Comparison of ENCODE assay signal across 8 cellular contexts in the genomic region with DNA sequence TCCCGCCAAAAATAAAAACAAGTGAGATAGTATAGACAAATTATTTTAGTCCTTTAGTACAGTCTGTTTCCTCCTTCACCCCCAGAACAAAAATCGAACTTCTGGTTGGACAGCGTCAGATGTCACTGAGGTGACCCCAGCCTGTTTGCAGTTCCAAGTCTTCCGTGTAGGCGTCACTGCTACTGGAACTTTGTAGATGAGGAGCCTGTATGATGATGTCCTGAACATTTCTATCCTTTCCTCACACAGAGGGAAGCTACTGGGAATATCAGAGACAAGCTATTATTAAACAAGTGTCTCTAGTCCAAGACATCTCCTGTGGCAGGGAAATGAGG. TPM values are rescaled to one million over a fixed set of nuclear protein-coding genes. Genes with fewer than 3 reads are reported as not detected.
DNase-seq lines count a peak whose midpoint lies in the region; ATAC-seq and TF ChIP-seq lines count a peak whose summit lies in the region.

No MANE protein-coding gene starts in this region.

- no peaks in the 10 kb centered on the region for H3K27me3 Mint-ChIP-seq in T-helper 1 cell treated with Interleukin-12 subunit alpha and Interleukin-12 subunit beta and Interleukin-4 antibody, amounts not matched to agents 30 μg/mL and 1 μg/mL, for 36 hours (ENCODE audit: low read depth)
- no peaks in the 10 kb centered on the region for H3K27me3 Mint-ChIP-seq in endodermal cell (ENCODE audit: insufficient read depth)
- H3K27me3 Mint-ChIP-seq in natural killer cell treated with Interleukin-12 subunit alpha and Interleukin-12 subunit beta and Interleukin-15 and Interleukin-18, amount 100 ng/mL, for 72 hours, result no peaks in the 10 kb centered on the region

- peak; percentile 1; the same call in 1 of the 3 replicates for ATAC-seq in RWPE2 (ENCODE audit: low read depth)
- ATAC-seq in natural killer cell treated with Interleukin-12 subunit alpha and Interleukin-12 subunit beta and Interleukin-15 and Interleukin-18, amount 100 ng/mL, for 72 hours, result no peak
- ATAC-seq in GM19351 (IDR thresholded peaks at IDR 0.05; ENCODE audit: unreplicated experiment), result no peak

- no peaks in the 10 kb centered on the region for H3K9me3 Mint-ChIP-seq in T-helper 1 cell treated with Interleukin-12 subunit alpha and Interleukin-12 subunit beta and Interleukin-4 antibody, amounts not matched to agents 30 μg/mL and 1 μg/mL, for 36 hours
- H3K9me3 Mint-ChIP-seq in endodermal cell, result no peaks in the 10 kb centered on the region
- no peaks in the 10 kb centered on the region for H3K9me3 Mint-ChIP-seq in natural killer cell treated with Interleukin-12 subunit alpha and Interleukin-12 subunit beta and Interleukin-15 and Interleukin-18, amount 100 ng/mL, for 72 hours

- H3K4me3 ChIP-seq in RWPE2 (ENCODE audit: severe bottlenecking) (no peak overlapping the region), endodermal cell (ENCODE audit: low read length) (peak overlapping the region; percentile 71)

- H3K36me3 ChIP-seq in RWPE2 (ENCODE audit: low read depth), result peaks cover 59% of the 10 kb centered on the region
- H3K36me3 ChIP-seq in endodermal cell (ENCODE audit: control insufficient read depth, insufficient read depth, low read length), result peaks cover 9% of the 10 kb centered on the region

- no peak for TF ChIP-seq CTCF in RWPE2 (IDR thresholded peaks at IDR 0.05; ENCODE audit: poor library complexity, severe bottlenecking)
- no peak for TF ChIP-seq CTCF in endodermal cell (conservative IDR thresholded peaks at IDR 0.05)

- no peaks in the 10 kb centered on the region for H3K9me3 ChIP-seq in RWPE2 (ENCODE audit: severe bottlenecking)
- no peaks in the 10 kb centered on the region for H3K9me3 ChIP-seq in endodermal cell (ENCODE audit: control insufficient read depth, low read length)

- DNase-seq in T-helper 1 cell (no peak), RWPE2 (ENCODE audit: low spot score) (no peak), endodermal cell (peak; percentile 62), amniotic stem cell (lab: John Stamatoyannopoulos, UW) (no peak), NCI-H1092 (lab: John Stamatoyannopoulos, UW) (no peak)
- DNase-seq in natural killer cell treated with Interleukin-12 subunit alpha and Interleukin-12 subunit beta and Interleukin-15 and Interleukin-18, amount 100 ng/mL, for 72 hours (ENCODE audit: low spot score), result no peak

- peaks cover 18% of the 10 kb centered on the region for H3K36me3 Mint-ChIP-seq in T-helper 1 cell treated with Interleukin-12 subunit alpha and Interleukin-12 subunit beta and Interleukin-4 antibody, amounts not matched to agents 30 μg/mL and 1 μg/mL, for 36 hours (ENCODE audit: low read depth)
- H3K36me3 Mint-ChIP-seq in endodermal cell (ENCODE audit: low read depth), result peaks cover 7% of the 10 kb centered on the region
- no peaks in the 10 kb centered on the region for H3K36me3 Mint-ChIP-seq in natural killer cell treated with Interleukin-12 subunit alpha and Interleukin-12 subunit beta and Interleukin-15 and Interleukin-18, amount 100 ng/mL, for 72 hours

- H3K27ac ChIP-seq in RWPE2 (ENCODE audit: poor library complexity, severe bottlenecking) (peak overlapping the region; percentile 92), endodermal cell (ENCODE audit: low read depth, low read length) (peak overlapping the region; percentile 95)

- WGBS in endodermal cell (ENCODE audit: insufficient coverage in 1 of 2, insufficient read length in 1 of 2), 2 experiments, result 40 to 77% methylated on average over 1 to 4 of the region's 5 CpGs

- no peaks in the 10 kb centered on the region for H3K27me3 ChIP-seq in RWPE2 (ENCODE audit: insufficient read depth, poor library complexity, severe bottlenecking)
- no peaks in the 10 kb centered on the region for H3K27me3 ChIP-seq in endodermal cell (ENCODE audit: control insufficient read depth, insufficient read depth, low read length, poor library complexity, severe bottlenecking)

- peak overlapping the region; percentile 89 for H3K27ac Mint-ChIP-seq in T-helper 1 cell treated with Interleukin-12 subunit alpha and Interleukin-12 subunit beta and Interleukin-4 antibody, amounts not matched to agents 30 μg/mL and 1 μg/mL, for 36 hours
- peak overlapping the region; percentile 80 for H3K27ac Mint-ChIP-seq in endodermal cell
- peak overlapping the region; percentile 86 to 95 for H3K27ac Mint-ChIP-seq in natural killer cell treated with Interleukin-12 subunit alpha and Interleukin-12 subunit beta and Interleukin-15 and Interleukin-18, amount 100 ng/mL, for 72 hours

- H3K4me3 Mint-ChIP-seq in T-helper 1 cell treated with Interleukin-12 subunit alpha and Interleukin-12 subunit beta and Interleukin-4 antibody, amounts not matched to agents 30 μg/mL and 1 μg/mL, for 36 hours, result peak overlapping the region; percentile 87
- peak overlapping the region; percentile 91 for H3K4me3 Mint-ChIP-seq in endodermal cell
- H3K4me3 Mint-ChIP-seq in natural killer cell treated with Interleukin-12 subunit alpha and Interleukin-12 subunit beta and Interleukin-15 and Interleukin-18, amount 100 ng/mL, for 72 hours, result peak overlapping the region; percentile 89

- H3K4me1 ChIP-seq in RWPE2 (ENCODE audit: insufficient read depth, poor library complexity, severe bottlenecking) (peaks cover 24% of the 10 kb centered on the region), endodermal cell (ENCODE audit: control insufficient read depth, insufficient read depth, low read length) (peaks cover 20% of the 10 kb centered on the region)

- H3K9ac ChIP-seq in endodermal cell (ENCODE audit: extremely low read depth, low read length, poor library complexity, severe bottlenecking), result peak overlapping the region; percentile 28

- H3K4me1 Mint-ChIP-seq in T-helper 1 cell treated with Interleukin-12 subunit alpha and Interleukin-12 subunit beta and Interleukin-4 antibody, amounts not matched to agents 30 μg/mL and 1 μg/mL, for 36 hours (ENCODE audit: low read depth), result peaks cover 46% of the 10 kb centered on the region
- peaks cover 62% of the 10 kb centered on the region for H3K4me1 Mint-ChIP-seq in endodermal cell
- peaks cover 53% of the 10 kb centered on the region in 2 donors for H3K4me1 Mint-ChIP-seq in natural killer cell treated with Interleukin-12 subunit alpha and Interleukin-12 subunit beta and Interleukin-15 and Interleukin-18, amount 100 ng/mL, for 72 hours (ENCODE audit: low read depth in 2 of 2)

RNA-seq across cellular contexts. Expression of gene VEZF1, which starts 0.9 kb away (rescaled TPM):
- total RNA-seq in endodermal cell, result 10 to 100 TPM; 50.3 to 59.3 TPM
- polyA plus RNA-seq in endodermal cell (2013, experiment 1 of 2), result 143 TPM
- polyA plus RNA-seq in endodermal cell (2013, experiment 2 of 2), result 140 TPM
- total RNA-seq in natural killer cell treated with Interleukin-12 subunit alpha and Interleukin-12 subunit beta and Interleukin-15 and Interleukin-18, amount 100 ng/mL, for 72 hours, result 10 to 100 TPM; 29.1 to 31.8 TPM

RNA-seq across cellular contexts. Expression of gene SRSF1, which starts 18.1 kb away (rescaled TPM):
- 100 to 1,000 TPM; 339 to 361 TPM for total RNA-seq in endodermal cell
- polyA plus RNA-seq in endodermal cell (2013, experiment 1 of 2), result 250 TPM
- polyA plus RNA-seq in endodermal cell (2013, experiment 2 of 2), result 209 TPM
- 100 to 1,000 TPM; 327 to 426 TPM for total RNA-seq in natural killer cell treated with Interleukin-12 subunit alpha and Interleukin-12 subunit beta and Interleukin-15 and Interleukin-18, amount 100 ng/mL, for 72 hours

RNA-seq across cellular contexts. Expression of gene CUEDC1, which starts 33.8 kb away (rescaled TPM):
- 10 to 100 TPM; 11.0 to 18.7 TPM for total RNA-seq in endodermal cell
- polyA plus RNA-seq in endodermal cell (2013, experiment 1 of 2), result 43.5 TPM
- 39.6 TPM for polyA plus RNA-seq in endodermal cell (2013, experiment 2 of 2)
- total RNA-seq in natural killer cell treated with Interleukin-12 subunit alpha and Interleukin-12 subunit beta and Interleukin-15 and Interleukin-18, amount 100 ng/mL, for 72 hours, result under 1 TPM in 1 of 2 donors, not detected in 1; 0.19 TPM

Comparison
In these comparisons a context has a peak if more than half of its experiments do, and no peak if none do; other contexts are left out.
1. RNA of gene CUEDC1, which starts 33.8 kb away (total RNA-seq): 11.0 to 18.7 TPM in endodermal cell; 0.19 TPM in natural killer cell treated with Interleukin-12 subunit alpha and Interleukin-12 subunit beta and Interleukin-15 and Interleukin-18, amount 100 ng/mL, for 72 hours; every median in the first group is over 4 times any median in the second.
2. Peak in every context shown above with its lines, with median percentiles within 50 percentile points of each other: H3K27ac Mint-ChIP-seq and H3K4me3 Mint-ChIP-seq.